In the genomic region with DNA sequence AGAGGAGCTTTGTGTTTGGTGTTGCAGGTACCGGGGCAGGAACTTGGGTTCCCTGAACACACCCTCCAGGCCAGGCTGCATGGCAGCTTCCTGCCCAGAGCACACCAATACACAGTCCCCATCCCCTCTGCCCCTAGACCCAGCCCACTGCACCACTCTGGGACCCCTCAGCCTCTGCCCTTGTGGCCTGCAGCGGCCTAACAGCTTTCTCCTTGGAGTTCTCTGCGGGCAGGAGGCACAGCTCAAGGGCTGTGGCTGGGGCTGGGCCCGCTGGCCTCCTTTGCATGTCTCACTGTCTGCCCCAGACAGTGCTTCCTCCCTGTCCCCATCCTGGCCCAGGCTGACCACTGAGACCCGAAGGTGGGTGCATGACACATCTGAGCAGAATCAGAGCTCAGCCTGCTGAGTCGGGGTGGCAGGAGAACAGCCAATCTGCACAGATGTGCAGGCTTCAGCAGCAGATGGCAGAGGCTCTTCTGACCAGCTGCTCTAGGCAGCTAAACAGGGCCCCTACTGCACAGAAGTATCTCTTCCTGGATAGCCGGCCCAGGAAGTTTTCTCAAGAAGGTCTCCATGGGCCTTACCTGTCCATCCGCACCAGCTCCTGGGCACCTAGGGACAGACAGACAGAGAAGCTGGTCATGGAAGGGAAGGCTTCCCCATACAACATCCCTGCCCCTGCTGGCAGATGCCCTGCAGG, we compare ENCODE assay signal across 1 cellular context.
TF ChIP-seq lines count a peak whose summit lies in the region.

No MANE protein-coding gene starts in this region.

TF ChIP-seq in liver, 16 proteins besides CTCF, POLR2A, EP300 and RAD21 (continued from another document):
- TF ChIP-seq HNF4A (conservative IDR thresholded peaks at IDR 0.05), result no peak
- TF ChIP-seq, protein P1, sequence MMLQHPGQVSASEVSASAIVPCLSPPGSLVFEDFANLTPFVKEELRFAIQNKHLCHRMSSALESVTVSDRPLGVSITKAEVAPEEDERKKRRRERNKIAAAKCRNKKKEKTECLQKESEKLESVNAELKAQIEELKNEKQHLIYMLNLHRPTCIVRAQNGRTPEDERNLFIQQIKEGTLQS (IDR thresholded peaks at IDR 0.05), result no peak
- no peak for TF ChIP-seq JUND (IDR thresholded peaks at IDR 0.05)
- TF ChIP-seq MAX (IDR thresholded peaks at IDR 0.05), result no peak
- TF ChIP-seq SP1 (IDR thresholded peaks at IDR 0.05), result no peak
